ENCODE assay signal across 10 cellular contexts in genomic region chr22:38034278-38034882, GRCh38. TPM values are rescaled to one million over a fixed set of nuclear protein-coding genes. Genes with fewer than 3 reads are reported as not detected.
A peak's percentile ranks its signal among the peaks of the same experiment; 100 is the strongest.
DNase-seq lines count a peak whose midpoint lies in the region; ATAC-seq, FAIRE-seq and TF ChIP-seq lines count a peak whose summit lies in the region.
"Had no signal": no experiment of that assay in that cellular context is flagged by ENCODE, and none has a peak within 500 bp of the region (broad histone marks: within the 10 kb centered on the region; RNA-seq: fewer than 3 reads in every experiment).

No MANE protein-coding gene starts in this region.

- no peaks in the 10 kb centered on the region for H3K4me1 ChIP-seq in small intestine (ENCODE audit: control insufficient read depth in 2 of 2, insufficient read depth in 1 of 2, low read depth in 1 of 2, low read length in 1 of 2)
- H3K4me1 ChIP-seq in Caco-2, result no peaks in the 10 kb centered on the region

- peaks cover 24% of the 10 kb centered on the region for H3K4me1 Mint-ChIP-seq in MCF 10A (ENCODE audit: insufficient read depth, unreplicated experiment)
- H3K4me1 Mint-ChIP-seq in Caco-2 (ENCODE audit: low read depth, unreplicated experiment), result peaks cover 7% of the 10 kb centered on the region

- no peak for ATAC-seq in GM21576 (IDR thresholded peaks at IDR 0.05; ENCODE audit: unreplicated experiment)
- ATAC-seq in GM18519 (IDR thresholded peaks at IDR 0.05; ENCODE audit: low FRiP score, unreplicated experiment), result no peak

- no peak overlapping the region for H3K4me3 ChIP-seq in small intestine (ENCODE audit: low read depth in 1 of 2, low read length in 2 of 2)
- H3K4me3 ChIP-seq in Caco-2 (ENCODE audit: low read depth, low read length), result no peak overlapping the region

- H3K4me3 Mint-ChIP-seq in MCF 10A (ENCODE audit: unreplicated experiment) (no peak overlapping the region), Caco-2 (ENCODE audit: unreplicated experiment) (no peak overlapping the region)

- H3K27me3 ChIP-seq in small intestine (ENCODE audit: control insufficient read depth in 2 of 2, insufficient read depth in 2 of 2, low read length in 2 of 2), result no peaks in the 10 kb centered on the region
- no peaks in the 10 kb centered on the region for H3K27me3 ChIP-seq in Caco-2 (replicated peaks; ENCODE audit: control insufficient read depth, insufficient read depth, low read length)

- H3K36me3 ChIP-seq in small intestine (ENCODE audit: control insufficient read depth in 2 of 2, insufficient read depth in 2 of 2, low read length in 2 of 2), result no peaks in the 10 kb centered on the region
- H3K36me3 ChIP-seq in Caco-2 (ENCODE audit: control insufficient read depth, insufficient read depth, low read length), result no peaks in the 10 kb centered on the region

- H3K27ac ChIP-seq in small intestine (ENCODE audit: low read depth in 1 of 2, low read length in 1 of 2), result peak overlapping the region in 1 of 2 donors; percentile 41

- no peak for FAIRE-seq in small intestine (lab: Jason Lieb, UNC)
- FAIRE-seq: GM18507 had no signal

- BruUV-seq in MCF 10A (replicated peaks; lab: Mats Ljungman, UMichigan) (no TSS peak), Caco-2 (replicated peaks; lab: Mats Ljungman, UMichigan) (no TSS peak)

- H3K9me3 Mint-ChIP-seq in MCF 10A (ENCODE audit: unreplicated experiment) (no peaks in the 10 kb centered on the region), Caco-2 (ENCODE audit: unreplicated experiment) (no peaks in the 10 kb centered on the region)

- DNase-seq in Ammon's horn (ENCODE audit: low spot score), result peak; percentile 94
- peak; percentile 88 for DNase-seq in M059J (ENCODE audit: low read depth)
- peak; percentile 92 for DNase-seq in MCF 10A (ENCODE audit: unreplicated experiment)
- DNase-seq in iPS-NIHi7 (ENCODE audit: extremely low spot score), result peak; percentile 91
- peak; percentile 20 for DNase-seq in small intestine
- no peak for DNase-seq in Caco-2

- no peaks in the 10 kb centered on the region for H3K9me3 ChIP-seq in small intestine (ENCODE audit: control insufficient read depth, low read depth)
- no peaks in the 10 kb centered on the region for H3K9me3 ChIP-seq in Caco-2

- peaks cover 4% of the 10 kb centered on the region for H3K36me3 Mint-ChIP-seq in MCF 10A (ENCODE audit: insufficient read depth, unreplicated experiment)
- H3K36me3 Mint-ChIP-seq in Caco-2 (ENCODE audit: insufficient read depth, unreplicated experiment), result no peaks in the 10 kb centered on the region

- no peak for TF ChIP-seq CTCF in MCF 10A (IDR thresholded peaks at IDR 0.05; ENCODE audit: unreplicated experiment)
- no peak for TF ChIP-seq CTCF in Caco-2 (IDR thresholded peaks at IDR 0.05; ENCODE audit: insufficient read depth in 1 of 2, low read depth in 1 of 2, low read length in 1 of 2, severe bottlenecking in 1 of 2, unreplicated experiment in 1 of 2)

- intact Hi-C loops in MCF 10A (cut with micrococcal nuclease), result no loop called here
- intact Hi-C loops in Caco-2 (cut with micrococcal nuclease; ENCODE audit: unreplicated experiment), result no loop called here

- POLR2A ChIA-PET in MCF 10A (lab: Yijun Ruan, JAX), result interaction anchor here (0.6 to 1.7 kb wide), 6 partner anchors 14 to 472 kb away, joined by 3 to 5 read pairs (median 3); partner anchors contain the start of gene PICK1
- POLR2A ChIA-PET in Caco-2 (lab: Charles Lee), result no interaction called here

- CTCF ChIA-PET in MCF 10A (lab: Yijun Ruan, JAX) (interaction anchor here (0.5 to 0.8 kb wide), 2 partner anchors 18 to 373 kb away, joined by 3 read pairs; no protein-coding TSS in a partner anchor), Caco-2 (lab: Charles Lee) (interaction anchor here (0.9 kb wide), 1 partner anchor 15 kb away, joined by 3 read pairs; no protein-coding TSS in a partner anchor)

- H3K27ac Mint-ChIP-seq in MCF 10A (ENCODE audit: low read depth, unreplicated experiment), result no peak overlapping the region
- H3K27ac Mint-ChIP-seq in Caco-2 (ENCODE audit: unreplicated experiment), result no peak overlapping the region

- 45 to 60% (median 60%) methylated on average over 15 of the region's 15 CpGs for WGBS in small intestine, 3 donors

- H3K27me3 Mint-ChIP-seq in MCF 10A (ENCODE audit: insufficient read depth, unreplicated experiment) (no peaks in the 10 kb centered on the region), Caco-2 (ENCODE audit: insufficient read depth, unreplicated experiment) (no peaks in the 10 kb centered on the region)

RNA-seq across cellular contexts. Expression of gene PICK1, which starts 22.8 kb away (rescaled TPM):
- total RNA-seq in M059J (2014; rRNA removed; shearing (Covaris generic)), result 21.7 and 26.8 TPM in 2 replicates
- total RNA-seq in MCF 10A (2022), result 40.2 and 40.6 TPM in 2 replicates
- polyA plus RNA-seq in small intestine, result 10 to 100 TPM; 24.3 to 33.3 (median 33.0) TPM
- 40.2 and 41.1 TPM in 2 replicates for total RNA-seq in Caco-2 (2022)

RNA-seq across cellular contexts. Expression of gene SLC16A8, which starts 49.6 kb away (rescaled TPM):
- total RNA-seq in M059J (2014; rRNA removed; shearing (Covaris generic)), result not detected in 2 replicates
- total RNA-seq in MCF 10A (2022), result not detected in 2 replicates
- under 1 TPM in 1 of 3 donors, not detected in 2; 0.37 TPM for polyA plus RNA-seq in small intestine
- not detected in 2 replicates for total RNA-seq in Caco-2 (2022)
- total RNA-seq: glomerular endothelial cell had no signal

RNA-seq across cellular contexts. Expression of gene SOX10, which starts 50.0 kb away (rescaled TPM):
- total RNA-seq in M059J (2014; rRNA removed; shearing (Covaris generic)), result not detected in 2 replicates
- total RNA-seq in MCF 10A (2022) (not detected in 2 replicates), Caco-2 (2022) (not detected in 2 replicates)
- polyA plus RNA-seq in small intestine, result 1 to 10 TPM in 1 of 3 donors, under 1 TPM in 1, not detected in 1; 0.27 to 2.8 TPM
- total RNA-seq: glomerular endothelial cell had no signal

Comparison
In these comparisons a context has a peak if more than half of its experiments do, and no peak if none do; other contexts are left out.
1. DNase-seq: peak in Ammon's horn (single experiment), M059J (single experiment), MCF 10A (single experiment), iPS-NIHi7 (single experiment) and small intestine (single experiment); none in Caco-2 (0 of 2).